Comparison of ENCODE assay signal across 8 cellular contexts in genomic region chr12:109998904-109999648, GRCh38. TPM values are rescaled to one million over a fixed set of nuclear protein-coding genes. Genes with fewer than 3 reads are reported as not detected.
DNase-seq lines count a peak whose midpoint lies in the region; ATAC-seq and TF ChIP-seq lines count a peak whose summit lies in the region.

Gene ANKRD13A (plus strand): TSS chr12:109999430. CDS start chr12:109999689, 259 bp downstream.

- peaks cover 11% of the 10 kb centered on the region for H3K36me3 Mint-ChIP-seq in activated CD4-positive, alpha-beta T cell treated with anti-CD3 and anti-CD28 coated beads for 36 hours (ENCODE audit: low read depth)
- H3K36me3 Mint-ChIP-seq in chondrocyte (ENCODE audit: low read depth): peaks cover 3% of the 10 kb centered on the region

- H3K4me3 ChIP-seq in AG04449 (ENCODE audit: low read depth, low read length) (peak within 1 kb of the TSS; percentile 87), kidney epithelial cell (ENCODE audit: low read depth, low read length) (peak within 1 kb of the TSS; percentile 76)

- POLR2A ChIA-PET in AG04449 (lab: Yijun Ruan, JAX): interaction anchor here (0.6 to 1.7 kb wide), 9 partner anchors 12 to 282 kb away, joined by 3 to 5 read pairs (median 3); no protein-coding TSS in a partner anchor
- POLR2A ChIA-PET in activated CD4-positive, alpha-beta T cell treated with anti-CD3 and anti-CD28 coated beads for 36 hours (lab: Charles Lee): interaction anchor here (0.6 to 0.9 kb wide), 3 partner anchors 27 to 503 kb away, joined by 3 read pairs; partner anchors contain the start of gene RAD9B

- no peaks in the 10 kb centered on the region for H3K27me3 Mint-ChIP-seq in activated CD4-positive, alpha-beta T cell treated with anti-CD3 and anti-CD28 coated beads for 36 hours
- no peaks in the 10 kb centered on the region for H3K27me3 Mint-ChIP-seq in chondrocyte (ENCODE audit: low read depth)

- H3K4me3 Mint-ChIP-seq in activated CD4-positive, alpha-beta T cell treated with anti-CD3 and anti-CD28 coated beads for 36 hours: peak within 1 kb of the TSS; percentile 90
- H3K4me3 Mint-ChIP-seq in chondrocyte (ENCODE audit: unreplicated experiment): peak within 1 kb of the TSS; percentile 97

- ATAC-seq in GM19025 (IDR thresholded peaks at IDR 0.05; ENCODE audit: low read depth, unreplicated experiment): peak; percentile 51
- peak; percentile 56 for ATAC-seq in HG03432 (IDR thresholded peaks at IDR 0.05; ENCODE audit: unreplicated experiment)
- peak; percentile 57 for ATAC-seq in activated CD4-positive, alpha-beta T cell treated with anti-CD3 and anti-CD28 coated beads for 36 hours

- peak; percentile 73 for DNase-seq in AG04449 (ENCODE audit: low read depth, low spot score)
- DNase-seq in NCI-H524 (lab: John Stamatoyannopoulos, UW): peak; percentile 70 to 90
- peak; percentile 92 for DNase-seq in activated CD4-positive, alpha-beta T cell treated with anti-CD3 and anti-CD28 coated beads for 36 hours
- DNase-seq in chondrocyte (ENCODE audit: low spot score): peak; percentile 94
- DNase-seq in kidney epithelial cell (ENCODE audit: low read depth): no peak
- DNase-seq in stimulated activated CD4-positive, alpha-beta T cell treated with anti-CD3 and anti-CD28 coated beads, Interleukin-15, amount 100 ng/mL, for 24 hours: peak; percentile 90

- no peaks in the 10 kb centered on the region for H3K36me3 ChIP-seq in kidney epithelial cell (ENCODE audit: control insufficient read depth, insufficient read depth, low read length)

- H3K9me3 Mint-ChIP-seq in activated CD4-positive, alpha-beta T cell treated with anti-CD3 and anti-CD28 coated beads for 36 hours (ENCODE audit: low read depth): no peaks in the 10 kb centered on the region
- H3K9me3 Mint-ChIP-seq in chondrocyte (ENCODE audit: low read depth): no peaks in the 10 kb centered on the region

- H3K4me1 Mint-ChIP-seq in activated CD4-positive, alpha-beta T cell treated with anti-CD3 and anti-CD28 coated beads for 36 hours: peaks cover 67% of the 10 kb centered on the region
- peaks cover 55% of the 10 kb centered on the region for H3K4me1 Mint-ChIP-seq in chondrocyte (ENCODE audit: low read depth)

- intact Hi-C loops in activated CD4-positive, alpha-beta T cell treated with anti-CD3 and anti-CD28 coated beads for 36 hours (cut with DNase I, micrococcal nuclease): loop anchor here (5.0 kb wide), 3 partner anchors 38 to 583 kb away; partner anchors contain the start of genes ATP2A2 (in 1 of the 2) and PPTC7 (in 1 of the 2)

- no peaks in the 10 kb centered on the region for H3K27me3 ChIP-seq in kidney epithelial cell (ENCODE audit: control insufficient read depth, insufficient read depth, low read length)

- H3K27ac Mint-ChIP-seq in activated CD4-positive, alpha-beta T cell treated with anti-CD3 and anti-CD28 coated beads for 36 hours: peak within 1 kb of the TSS; percentile 98
- H3K27ac Mint-ChIP-seq in chondrocyte (ENCODE audit: unreplicated experiment): peak within 1 kb of the TSS; percentile 97

- no peak for TF ChIP-seq CTCF in AG04449 (IDR thresholded peaks at IDR 0.05; ENCODE audit: insufficient read depth, low read length, missing control alignments)
- TF ChIP-seq CTCF in chondrocyte (IDR thresholded peaks at IDR 0.05): no peak
- no peak for TF ChIP-seq CTCF in kidney epithelial cell (IDR thresholded peaks at IDR 0.05; ENCODE audit: insufficient read depth, low read length, poor library complexity, severe bottlenecking)

- CTCF ChIA-PET in AG04449 (lab: Yijun Ruan, JAX): interaction anchor here (0.8 kb wide), 1 partner anchor 52 kb away, joined by 3 read pairs; no protein-coding TSS in a partner anchor
- CTCF ChIA-PET in activated CD4-positive, alpha-beta T cell treated with anti-CD3 and anti-CD28 coated beads for 36 hours (lab: Charles Lee): interaction anchor here (0.6 to 2.8 kb wide), 3 partner anchors 11 to 31 kb away, joined by 3 to 8 read pairs (median 4); no protein-coding TSS in a partner anchor

RNA-seq across cellular contexts. Expression of gene ANKRD13A, which starts in this region (rescaled TPM):
- 10 to 100 TPM; 38.2 to 39.8 TPM for total RNA-seq in activated CD4-positive, alpha-beta T cell treated with anti-CD3 and anti-CD28 coated beads for 36 hours
- total RNA-seq in chondrocyte: 34.8 to 37.6 TPM (median 37.6 TPM) in 3 replicates
- 40.6 and 73.8 TPM in 2 replicates for total RNA-seq in kidney epithelial cell
